Comparison of ENCODE assay signal across 1 cellular context in genomic region chr12:92928431-92928961, GRCh38.
TF ChIP-seq lines count a peak whose summit lies in the region.

No MANE protein-coding gene starts in this region.

TF ChIP-seq in GM23338, 12 proteins besides CTCF, POLR2A, EP300 and RAD21 (continued from another document):
- TF ChIP-seq ZNF462 (CRISPR knock-in tag; IDR thresholded peaks at IDR 0.05) (no peak), ZNF114 (CRISPR knock-in tag; IDR thresholded peaks at IDR 0.05) (no peak), EZH2phosphoT487 (IDR thresholded peaks at IDR 0.05; ENCODE audit: unreplicated experiment) (no peak), POLR2AphosphoS5 (IDR thresholded peaks at IDR 0.05; ENCODE audit: low read depth) (no peak), ETS1 (IDR thresholded peaks at IDR 0.05) (no peak), NANOG (IDR thresholded peaks at IDR 0.05; ENCODE audit: borderline replicate concordance) (no peak), ZNF331 (CRISPR knock-in tag; IDR thresholded peaks at IDR 0.05; ENCODE audit: low read depth) (no peak)
TF ChIP-seq in GM23338: peak in this region for 0.
